In the genomic region with DNA sequence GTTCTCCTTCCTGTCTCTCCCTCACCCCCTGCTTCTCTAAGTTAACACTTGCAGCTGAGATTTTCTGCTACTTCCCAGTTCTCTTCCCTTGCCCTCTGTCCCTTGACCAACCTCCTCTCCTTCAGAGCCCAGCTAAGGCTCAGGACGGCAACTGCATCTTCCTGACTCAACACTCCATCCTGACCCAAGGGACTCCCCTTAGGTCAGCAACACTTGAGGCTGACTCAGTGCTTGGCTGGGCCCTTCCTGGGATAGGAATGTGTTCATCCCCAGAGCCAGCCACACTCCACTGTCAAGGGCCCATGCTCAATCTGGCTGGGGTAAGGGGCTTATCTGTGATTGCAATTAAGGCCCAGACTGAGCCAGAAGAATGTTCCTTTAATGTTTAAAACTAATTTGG, we compare ENCODE assay signal across 9 cellular contexts. TPM values are rescaled to one million over a fixed set of nuclear protein-coding genes. Genes with fewer than 3 reads are reported as not detected.
DNase-seq lines count a peak whose midpoint lies in the region; ATAC-seq and TF ChIP-seq lines count a peak whose summit lies in the region.
"Had no signal": no experiment of that assay in that cellular context is flagged by ENCODE, and none has a peak within 500 bp of the region (broad histone marks: within the 10 kb centered on the region; RNA-seq: fewer than 3 reads in every experiment).

No MANE protein-coding gene starts in this region.

- TF ChIP-seq CTCF in activated B cell treated with CpG ODN at 0.5 μM for 24 hours (IDR thresholded peaks at IDR 0.05) (no peak), foreskin fibroblast (IDR thresholded peaks at IDR 0.05; ENCODE audit: low read depth, low read length) (no peak)

- no peaks in the 10 kb centered on the region for H3K27me3 ChIP-seq in skeletal muscle satellite cell (ENCODE audit: control insufficient read depth, insufficient read depth, low read length)

- no peaks in the 10 kb centered on the region for H3K9me3 Mint-ChIP-seq in activated B cell treated with CpG ODN at 0.5 μM for 24 hours

- no peak overlapping the region for H3K9ac ChIP-seq in skeletal muscle satellite cell (ENCODE audit: low read depth, low read length)

- H3K36me3 Mint-ChIP-seq in activated B cell treated with CpG ODN at 0.5 μM for 24 hours (ENCODE audit: low read depth) = peaks cover 60% of the 10 kb centered on the region

- H3K4me3 Mint-ChIP-seq in activated B cell treated with CpG ODN at 0.5 μM for 24 hours = no peak overlapping the region

- H3K36me3 ChIP-seq in skeletal muscle satellite cell (ENCODE audit: insufficient read depth, low read length) = peaks cover 56% of the 10 kb centered on the region

- CTCF ChIA-PET in activated B cell treated with CpG ODN at 0.5 μM for 24 hours (lab: Charles Lee) = no interaction called here

- no peaks in the 10 kb centered on the region for H3K9me3 ChIP-seq in skeletal muscle satellite cell (replicated peaks; ENCODE audit: low read length)

- POLR2A ChIA-PET in activated B cell treated with CpG ODN at 0.5 μM for 24 hours (lab: Charles Lee) = no interaction called here

- intact Hi-C loops in activated B cell treated with CpG ODN at 0.5 μM for 24 hours (cut with micrococcal nuclease) = no loop called here

- DNase-seq in GM04504 (ENCODE audit: low read depth) (peak; percentile 87), activated B cell treated with CpG ODN at 0.5 μM for 24 hours (no peak), foreskin fibroblast (peak; percentile 87 to 94), NCI-H446 (lab: John Stamatoyannopoulos, UW) (no peak), NCI-H146 treated with DMSO at 0.1 percent for 48 hours (lab: John Stamatoyannopoulos, UW; ENCODE audit: unreplicated experiment) (no peak), NCI-H82 treated with DMSO at 0.1 percent for 48 hours (lab: John Stamatoyannopoulos, UW; ENCODE audit: unreplicated experiment) (no peak)
- DNase-seq: stimulated activated CD4-positive, alpha-beta T cell treated with anti-CD3 and anti-CD28 coated beads, Interleukin-2, amount 100 ng/mL, for 24 hours had no signal

- H3K27me3 Mint-ChIP-seq in activated B cell treated with CpG ODN at 0.5 μM for 24 hours = no peaks in the 10 kb centered on the region

- ATAC-seq in activated B cell treated with CpG ODN at 0.5 μM for 24 hours (ENCODE audit: low read depth) (no peak), GM21576 (IDR thresholded peaks at IDR 0.05; ENCODE audit: unreplicated experiment) (no peak)

- H3K4me1 ChIP-seq in skeletal muscle satellite cell (ENCODE audit: control insufficient read depth, insufficient read depth, low read length) = peaks cover 61% of the 10 kb centered on the region

- peak overlapping the region; percentile 55 for H3K4me2 ChIP-seq in skeletal muscle satellite cell (ENCODE audit: low read length)

- H3K4me3 ChIP-seq in foreskin fibroblast (ENCODE audit: low read depth in 1 of 2, low read length in 2 of 2) = peak overlapping the region; percentile 10 to 15
- peak overlapping the region; percentile 27 for H3K4me3 ChIP-seq in skeletal muscle satellite cell (ENCODE audit: low read length)

- peaks cover 45% of the 10 kb centered on the region for H3K4me1 Mint-ChIP-seq in activated B cell treated with CpG ODN at 0.5 μM for 24 hours

- H3K27ac Mint-ChIP-seq in activated B cell treated with CpG ODN at 0.5 μM for 24 hours = peak overlapping the region; percentile 61

RNA-seq across cellular contexts. Expression of a gene that starts 3.4 kb away (rescaled TPM):
- total RNA-seq in activated B cell treated with CpG ODN at 0.5 μM for 24 hours = 17.5 and 21.4 TPM in 2 replicates
- 20.8 and 30.1 TPM in 2 replicates for total RNA-seq in skeletal muscle satellite cell (2012; rRNA removed)

RNA-seq across cellular contexts. Expression of a gene that starts 9.9 kb away (rescaled TPM):
- 0.40 and 0.42 TPM in 2 replicates for total RNA-seq in activated B cell treated with CpG ODN at 0.5 μM for 24 hours
- total RNA-seq in skeletal muscle satellite cell (2012; rRNA removed) = not detected in 2 replicates

RNA-seq across cellular contexts. Expression of a gene that starts 30.3 kb away (rescaled TPM):
- total RNA-seq in activated B cell treated with CpG ODN at 0.5 μM for 24 hours = not detected in 2 replicates
- total RNA-seq in skeletal muscle satellite cell (2012; rRNA removed) = 0.25 TPM in 1 of 2 replicates, not detected in the other

RNA-seq across cellular contexts. Expression of a gene that starts 44.8 kb away (rescaled TPM):
- 0.61 and 0.93 TPM in 2 replicates for total RNA-seq in activated B cell treated with CpG ODN at 0.5 μM for 24 hours
- total RNA-seq in skeletal muscle satellite cell (2012; rRNA removed) = 0.25 and 0.66 TPM in 2 replicates

RNA-seq across cellular contexts. Expression of a gene that starts 52.3 kb away (rescaled TPM):
- 65.4 and 66.0 TPM in 2 replicates for total RNA-seq in activated B cell treated with CpG ODN at 0.5 μM for 24 hours
- total RNA-seq in skeletal muscle satellite cell (2012; rRNA removed) = 55.3 and 65.4 TPM in 2 replicates

Comparison
In these comparisons a context has a peak if more than half of its experiments do, and no peak if none do; other contexts are left out.
1. DNase-seq: peak in GM04504 (single experiment) and foreskin fibroblast (2 of 2); none in activated B cell treated with CpG ODN at 0.5 μM for 24 hours (single experiment), NCI-H446 (0 of 2), NCI-H146 treated with DMSO at 0.1 percent for 48 hours (single experiment) and NCI-H82 treated with DMSO at 0.1 percent for 48 hours (single experiment).